14 cellular contexts compared by ENCODE assay signal in genomic region chr2:145909175-145909574, GRCh38.
DNase-seq lines count a peak whose midpoint lies in the region; ATAC-seq and TF ChIP-seq lines count a peak whose summit lies in the region.
"Had no signal": no experiment of that assay in that cellular context is flagged by ENCODE, and none has a peak within 500 bp of the region (broad histone marks: within the 10 kb centered on the region; RNA-seq: fewer than 3 reads in every experiment).

No MANE protein-coding gene starts in this region.

- no peak overlapping the region for H3K27ac ChIP-seq in mammary epithelial cell (ENCODE audit: insufficient read depth, low read depth, low read length)
- peak overlapping the region; percentile 68 for H3K27ac ChIP-seq in subcutaneous abdominal adipose tissue (ENCODE audit: low read depth, low read length)
- H3K27ac ChIP-seq in neuronal stem cell (replicated peaks; ENCODE audit: low read length): no peak overlapping the region
- H3K27ac ChIP-seq: 22Rv1, BLaER1, GM23248 had no signal

- H2AK5ac ChIP-seq in neuronal stem cell (ENCODE audit: low read depth, low read length): no peak overlapping the region

- in situ Hi-C loops in mammary epithelial cell (cut with MboI; ENCODE audit: low sequenced_read_pairs in 2 of 2): no loop called here

- POLR2A ChIA-PET in MCF 10A (lab: Yijun Ruan, JAX): no interaction called here

- no peaks in the 10 kb centered on the region for H3K27me3 ChIP-seq in mammary epithelial cell (ENCODE audit: insufficient read depth, low read length)
- no peaks in the 10 kb centered on the region for H3K27me3 ChIP-seq in subcutaneous abdominal adipose tissue (ENCODE audit: control insufficient read depth in 5 of 5, insufficient read depth in 4 of 5, low read length in 5 of 5)
- H3K27me3 ChIP-seq in BE2C: no peaks in the 10 kb centered on the region
- no peaks in the 10 kb centered on the region for H3K27me3 ChIP-seq in neuronal stem cell (ENCODE audit: control insufficient read depth in 3 of 3, insufficient read depth in 3 of 3, low read depth in 1 of 3, low read length in 3 of 3)
- H3K27me3 ChIP-seq: BLaER1 had no signal

- no peak overlapping the region for H3K27ac Mint-ChIP-seq in MCF 10A (ENCODE audit: low read depth, unreplicated experiment)
- H3K27ac Mint-ChIP-seq: CD8-positive, alpha-beta memory T cell had no signal

- no peak overlapping the region for H3K4me3 Mint-ChIP-seq in MCF 10A (ENCODE audit: unreplicated experiment)
- H3K4me3 Mint-ChIP-seq: CD8-positive, alpha-beta memory T cell had no signal

- H4K91ac ChIP-seq in neuronal stem cell (ENCODE audit: low read depth, low read length, poor library complexity): no peak overlapping the region

- H3K4me2 ChIP-seq in mammary epithelial cell (ENCODE audit: insufficient read depth, low read depth, low read length) (no peak overlapping the region), neuronal stem cell (ENCODE audit: insufficient read depth, low read length, poor library complexity, severe bottlenecking) (no peak overlapping the region)
- H3K4me2 ChIP-seq: BLaER1 had no signal

- no peaks in the 10 kb centered on the region for H3K79me1 ChIP-seq in neuronal stem cell (ENCODE audit: low read depth, low read length)

- H2BK12ac ChIP-seq in neuronal stem cell (ENCODE audit: low read length): no peak overlapping the region

- ATAC-seq in HG03354 (IDR thresholded peaks at IDR 0.05; ENCODE audit: poor library complexity, severe bottlenecking, unreplicated experiment): no peak

- no peak for TF ChIP-seq CTCF in MCF 10A (IDR thresholded peaks at IDR 0.05; ENCODE audit: unreplicated experiment)
- TF ChIP-seq CTCF in mammary epithelial cell (conservative IDR thresholded peaks at IDR 0.05 in 1 of 2, IDR thresholded peaks at IDR 0.05 in 1 of 2; ENCODE audit: extremely low read depth in 1 of 2, insufficient read depth in 1 of 2, low read depth in 1 of 2, low read length in 2 of 2): no peak
- no peak for TF ChIP-seq CTCF in fibroblast of pulmonary artery (IDR thresholded peaks at IDR 0.05; ENCODE audit: low read length, missing control alignments)
- TF ChIP-seq CTCF in BE2C (IDR thresholded peaks at IDR 0.05; ENCODE audit: low read depth, low read length): no peak

- DNase-seq in MCF 10A (ENCODE audit: unreplicated experiment) (peak; percentile 24), mammary epithelial cell (no peak), amniotic epithelial cell (ENCODE audit: low read depth) (peak; percentile 1), fibroblast of pulmonary artery (ENCODE audit: low read depth) (peak; percentile 10), BE2C (no peak), neuronal stem cell (ENCODE audit: low spot score) (no peak)
- DNase-seq: Caco-2; CD8-positive, alpha-beta memory T cell; GM23248; H7 had no signal

- H3K4me1 ChIP-seq in mammary epithelial cell (ENCODE audit: insufficient read depth, low read length) (peaks cover 12% of the 10 kb centered on the region), subcutaneous abdominal adipose tissue (ENCODE audit: control insufficient read depth in 5 of 5, insufficient read depth in 5 of 5, low read length in 5 of 5) (peaks cover 0 to 17% (median 4%) of the 10 kb centered on the region in 5 donors), BE2C (no peaks in the 10 kb centered on the region), neuronal stem cell (ENCODE audit: control insufficient read depth in 2 of 2, insufficient read depth in 1 of 2, low read depth in 1 of 2, low read length in 2 of 2) (no peaks in the 10 kb centered on the region)
- H3K4me1 ChIP-seq: BLaER1 had no signal

- no peak overlapping the region for H2BK120ac ChIP-seq in neuronal stem cell (ENCODE audit: low read depth, low read length)

- H3K4me3 ChIP-seq in mammary epithelial cell (replicated peaks in 1 of 3; ENCODE audit: insufficient read depth in 1 of 3, low read depth in 2 of 3, low read length in 3 of 3) (no peak overlapping the region), fibroblast of pulmonary artery (replicated peaks; ENCODE audit: low read depth, low read length) (no peak overlapping the region), subcutaneous abdominal adipose tissue (ENCODE audit: low read depth in 1 of 5, low read length in 5 of 5) (no peak overlapping the region), BE2C (ENCODE audit: low read depth, low read length) (no peak overlapping the region), neuronal stem cell (ENCODE audit: low read length in 2 of 2) (no peak overlapping the region)
- H3K4me3 ChIP-seq: BLaER1, GM23248 had no signal

- H3K9me3 ChIP-seq in mammary epithelial cell (replicated peaks; ENCODE audit: insufficient read depth, low read length) (no peaks in the 10 kb centered on the region), subcutaneous abdominal adipose tissue (ENCODE audit: control insufficient read depth in 5 of 5, low read length in 5 of 5) (no peaks in the 10 kb centered on the region), BE2C (no peaks in the 10 kb centered on the region), neuronal stem cell (replicated peaks in 1 of 2; ENCODE audit: control insufficient read depth in 2 of 2, insufficient read depth in 1 of 2, low read depth in 1 of 2, low read length in 2 of 2) (no peaks in the 10 kb centered on the region)
- H3K9me3 ChIP-seq: BLaER1, Caco-2 had no signal

- no TSS peak for BruUV-seq in MCF 10A (replicated peaks; lab: Mats Ljungman, UMichigan)
- BruUV-seq in mammary epithelial cell (replicated peaks; lab: Mats Ljungman, UMichigan): no TSS peak

- H3K36me3 ChIP-seq in mammary epithelial cell (ENCODE audit: insufficient read depth, low read length): no peaks in the 10 kb centered on the region
- H3K36me3 ChIP-seq in subcutaneous abdominal adipose tissue (ENCODE audit: control insufficient read depth in 5 of 5, insufficient read depth in 5 of 5, low read length in 5 of 5): no peaks in the 10 kb centered on the region
- H3K36me3 ChIP-seq in BE2C: no peaks in the 10 kb centered on the region
- no peaks in the 10 kb centered on the region for H3K36me3 ChIP-seq in neuronal stem cell (replicated peaks in 1 of 2; ENCODE audit: control insufficient read depth in 2 of 2, insufficient read depth in 2 of 2, low read length in 2 of 2)
- H3K36me3 ChIP-seq: BLaER1 had no signal

- dilution Hi-C loops in mammary epithelial cell (cut with HindIII; ENCODE audit: low sequenced_read_pairs): no loop called here

- no peak overlapping the region for H3K14ac ChIP-seq in neuronal stem cell (ENCODE audit: low read length)

- CTCF ChIA-PET in MCF 10A (lab: Yijun Ruan, JAX) (interaction anchor here (1.0 kb wide), 1 partner anchor 14 kb away, joined by 3 read pairs; no protein-coding TSS in a partner anchor), mammary epithelial cell (lab: Charles Lee; ENCODE audit: low non-redundant PET) (no interaction called here)

- no peaks in the 10 kb centered on the region for H3K36me3 Mint-ChIP-seq in MCF 10A (ENCODE audit: insufficient read depth, unreplicated experiment)
- H3K36me3 Mint-ChIP-seq: CD8-positive, alpha-beta memory T cell had no signal

- intact Hi-C loops in MCF 10A (cut with micrococcal nuclease): no loop called here
- intact Hi-C loops in mammary epithelial cell (cut with micrococcal nuclease): no loop called here

- peaks cover 7% of the 10 kb centered on the region for H3K4me1 Mint-ChIP-seq in MCF 10A (ENCODE audit: insufficient read depth, unreplicated experiment)
- H3K4me1 Mint-ChIP-seq: CD8-positive, alpha-beta memory T cell had no signal

- no peak overlapping the region for H3K23ac ChIP-seq in neuronal stem cell (ENCODE audit: low read depth, low read length, poor library complexity)

- no peak overlapping the region for H3K4ac ChIP-seq in neuronal stem cell (ENCODE audit: low read length)

- H2AFZ ChIP-seq in mammary epithelial cell (ENCODE audit: low read depth, low read length) (no peak overlapping the region), neuronal stem cell (ENCODE audit: low read length) (no peak overlapping the region)
- H2AFZ ChIP-seq: GM23248 had no signal

- H3K18ac ChIP-seq in neuronal stem cell (ENCODE audit: low read length): no peak overlapping the region

- H4K20me1 ChIP-seq in mammary epithelial cell (ENCODE audit: insufficient read depth, low read length): no peaks in the 10 kb centered on the region
- H4K20me1 ChIP-seq: BLaER1 had no signal

- no peaks in the 10 kb centered on the region for H3K27me3 Mint-ChIP-seq in MCF 10A (ENCODE audit: insufficient read depth, unreplicated experiment)
- H3K27me3 Mint-ChIP-seq: CD8-positive, alpha-beta memory T cell had no signal

- 97% methylated on average over 2 of the region's 2 CpGs for WGBS in mammary epithelial cell (ENCODE audit: low coverage, missing lambda C conversion rate)
- no CpG with 5 or more reads among the region's 2 CpGs for WGBS in neuronal stem cell (ENCODE audit: extremely low coverage in 2 of 2, insufficient read length in 2 of 2, insufficient replicate concordance in 1 of 2), 2 donors

- no peaks in the 10 kb centered on the region for H3K79me2 ChIP-seq in mammary epithelial cell (ENCODE audit: insufficient read depth, low read length)

- no peak overlapping the region for H4K8ac ChIP-seq in neuronal stem cell (ENCODE audit: low read depth, low read length)

- H2BK15ac ChIP-seq in neuronal stem cell (ENCODE audit: low read length): no peak overlapping the region

- no peak overlapping the region for H3K9ac ChIP-seq in mammary epithelial cell (ENCODE audit: insufficient read depth, low read length)
- H3K9ac ChIP-seq in subcutaneous abdominal adipose tissue (ENCODE audit: low read length in 5 of 5): no peak overlapping the region
- no peak overlapping the region for H3K9ac ChIP-seq in neuronal stem cell (ENCODE audit: low read depth, low read length, poor library complexity)
- H3K9ac ChIP-seq: BLaER1, GM23248 had no signal

- no peaks in the 10 kb centered on the region for H3K9me3 Mint-ChIP-seq in MCF 10A (ENCODE audit: unreplicated experiment)

- no peak overlapping the region for H2BK5ac ChIP-seq in neuronal stem cell (ENCODE audit: low read length)

Comparison
In these comparisons a context has a peak if more than half of its experiments do, and no peak if none do; other contexts are left out.
1. DNase-seq: peak in MCF 10A (single experiment), amniotic epithelial cell (single experiment) and fibroblast of pulmonary artery (single experiment); none in mammary epithelial cell (single experiment), BE2C (single experiment) and neuronal stem cell (single experiment).